Comparison of ENCODE assay signal across 28 cellular contexts in the genomic region with DNA sequence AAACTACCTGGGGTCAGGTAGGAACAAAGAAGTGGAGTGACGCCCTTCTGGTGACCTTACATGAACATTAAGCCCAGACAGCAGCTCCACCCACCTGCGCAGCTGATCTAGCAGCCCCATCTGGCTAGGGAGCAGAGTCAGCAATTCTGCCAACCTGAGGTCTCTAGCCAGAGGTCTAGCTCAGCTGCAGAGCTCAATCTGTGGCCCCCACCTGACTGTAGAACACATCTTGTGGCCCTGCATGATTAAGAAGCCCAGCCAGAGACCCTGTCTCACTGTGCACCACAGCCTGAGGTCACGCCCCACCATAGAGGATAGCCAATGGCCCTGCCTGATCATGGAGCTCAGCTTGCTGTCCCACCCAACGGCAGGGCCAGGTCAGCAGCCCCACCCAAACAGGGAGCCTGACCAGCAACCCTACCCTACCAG. TPM values are rescaled to one million over a fixed set of nuclear protein-coding genes. Genes with fewer than 3 reads are reported as not detected.
A peak's percentile ranks its signal among the peaks of the same experiment; 100 is the strongest.
DNase-seq lines count a peak whose midpoint lies in the region; ATAC-seq, FAIRE-seq and TF ChIP-seq lines count a peak whose summit lies in the region.
"Had no signal": no experiment of that assay in that cellular context is flagged by ENCODE, and none has a peak within 500 bp of the region (broad histone marks: within the 10 kb centered on the region; RNA-seq: fewer than 3 reads in every experiment).

No MANE protein-coding gene starts in this region.

- no peak for TF ChIP-seq POLR2A in K562 (conservative IDR thresholded peaks at IDR 0.05)

- H3K27me3 Mint-ChIP-seq in activated CD4-positive, alpha-beta T cell treated with anti-CD3 and anti-CD28 coated beads, Interleukin-2, amount 10 ng/mL, durations not matched to agents 24 days and 14 days = peaks cover 2% of the 10 kb centered on the region
- H3K27me3 Mint-ChIP-seq: CD4-positive, alpha-beta T cell had no signal

- H3K9me3 Mint-ChIP-seq in activated CD4-positive, alpha-beta T cell treated with anti-CD3 and anti-CD28 coated beads, Interleukin-2, amount 10 ng/mL, durations not matched to agents 24 days and 14 days = no peaks in the 10 kb centered on the region
- no peaks in the 10 kb centered on the region for H3K9me3 Mint-ChIP-seq in stimulated activated effector memory CD8-positive, alpha-beta T cell treated with anti-CD3 and anti-CD28 coated beads, Interleukin-12 subunit alpha, Interleukin-12 subunit beta, amount 100 ng/mL, for 72 hours
- H3K9me3 Mint-ChIP-seq: GM23338 had no signal

- BruUV-seq in K562 (replicated peaks; lab: Mats Ljungman, UMichigan) = no TSS peak

- H3K27ac Mint-ChIP-seq in activated CD4-positive, alpha-beta T cell treated with anti-CD3 and anti-CD28 coated beads, Interleukin-2, amount 10 ng/mL, durations not matched to agents 24 days and 14 days = no peak overlapping the region
- H3K27ac Mint-ChIP-seq in stimulated activated effector memory CD8-positive, alpha-beta T cell treated with anti-CD3 and anti-CD28 coated beads, Interleukin-12 subunit alpha, Interleukin-12 subunit beta, amount 100 ng/mL, for 72 hours = no peak overlapping the region
- H3K27ac Mint-ChIP-seq: CD4-positive, alpha-beta T cell; GM23338 had no signal

- peak; percentile 98 for ATAC-seq in K562
- peak; percentile 11 for ATAC-seq in stimulated activated effector memory CD8-positive, alpha-beta T cell treated with anti-CD3 and anti-CD28 coated beads, Interleukin-12 subunit alpha, Interleukin-12 subunit beta, amount 100 ng/mL, for 72 hours
- ATAC-seq: GM23338 had no signal

- CTCF ChIA-PET in K562 (lab: Yijun Ruan, JAX; ENCODE audit: low intra/inter-chr PET ratio) = no interaction called here

- peak overlapping the region; percentile 3 for H2AFZ ChIP-seq in K562 (ENCODE audit: low read depth, low read length)
- H2AFZ ChIP-seq: GM23338 had no signal

- H3K27me3 ChIP-seq in K562 (ENCODE audit: control insufficient read depth in 2 of 2, insufficient read depth in 2 of 2, low read length in 2 of 2) (no peaks in the 10 kb centered on the region), MG63 (no peaks in the 10 kb centered on the region)
- H3K27me3 ChIP-seq: BLaER1, Peyer's patch, SJCRH30 had no signal

- TF ChIP-seq CTCF in K562 (IDR thresholded peaks at IDR 0.05 in 2 of 3, conservative IDR thresholded peaks at IDR 0.05 in 1 of 3; ENCODE audit: insufficient read depth in 2 of 3, low read depth in 1 of 3, low read length in 3 of 3) = no peak

- FAIRE-seq in K562 (lab: Jason Lieb, UNC) = peak; percentile 91
- FAIRE-seq: GM12891 had no signal

- TF ChIP-seq EP300 in K562 (IDR thresholded peaks at IDR 0.05; ENCODE audit: low read length) = peak; percentile 38; the same call in 1 of the 2 replicates

- H3K4me3 ChIP-seq in K562 (no peak overlapping the region), MG63 (no peak overlapping the region)
- H3K4me3 ChIP-seq: BLaER1, GM23338, Peyer's patch, SJCRH30 had no signal

- no peaks in the 10 kb centered on the region for H3K79me2 ChIP-seq in K562 (ENCODE audit: control insufficient read depth, insufficient read depth, low read length)

- POLR2A ChIA-PET in K562 (lab: Yijun Ruan, JAX) = interaction anchor here (0.7 to 1.4 kb wide), 3 partner anchors 12 to 23 kb away, joined by 4 to 6 read pairs (median 4); a partner anchor contains a TSS

- 12% methylated on average over 4 of the region's 4 CpGs for WGBS in K562 (ENCODE audit: insufficient coverage, low coverage, missing lambda C conversion rate)

- no peak for TF ChIP-seq RAD21 in K562 (CRISPR knock-in tag; conservative IDR thresholded peaks at IDR 0.05 in 1 of 2, IDR thresholded peaks at IDR 0.05 in 1 of 2)

- H3K27ac ChIP-seq in K562 (ENCODE audit: extremely low read depth, low read depth, low read length) = no peak overlapping the region; the same call in 1 of the 3 replicates
- H3K27ac ChIP-seq: BLaER1, Peyer's patch, SJCRH30 had no signal

- H3K36me3 Mint-ChIP-seq in activated CD4-positive, alpha-beta T cell treated with anti-CD3 and anti-CD28 coated beads, Interleukin-2, amount 10 ng/mL, durations not matched to agents 24 days and 14 days (ENCODE audit: low read depth) = peaks cover 1% of the 10 kb centered on the region
- no peaks in the 10 kb centered on the region for H3K36me3 Mint-ChIP-seq in stimulated activated effector memory CD8-positive, alpha-beta T cell treated with anti-CD3 and anti-CD28 coated beads, Interleukin-12 subunit alpha, Interleukin-12 subunit beta, amount 100 ng/mL, for 72 hours

- DNase-seq in activated CD4-positive, alpha-beta T cell treated with anti-CD3 and anti-CD28 coated beads, Interleukin-2, amount 10 ng/mL, durations not matched to agents 24 days and 14 days = peak; percentile 45
- no peak for DNase-seq in activated CD4-positive, alpha-beta T cell treated with anti-CD3 and anti-CD28 coated beads, Interleukin-2, amount 50 U/mL, for 48 hours
- DNase-seq in NCI-H2171 (lab: John Stamatoyannopoulos, UW) = peak; percentile 18
- peak; percentile 57 to 83 (median 74) for DNase-seq in K562 (ENCODE audit: extremely low read depth in 1 of 4, low spot score in 3 of 4)
- DNase-seq in stimulated activated effector memory CD8-positive, alpha-beta T cell treated with anti-CD3 and anti-CD28 coated beads, Interleukin-12 subunit alpha, Interleukin-12 subunit beta, amount 100 ng/mL, for 72 hours (ENCODE audit: low spot score in 2 of 2) = no peak
- DNase-seq in MG63 = no peak
- DNase-seq in H4 (ENCODE audit: low spot score) = no peak
- DNase-seq: ACHN; CD4-positive, alpha-beta T cell; COR-L47; DMS 273 treated with DMSO at 0.1 percent for 48 hours; HCEC 1CT; IMR-90; Kasumi-1; NCI-H1048; NCI-H1417 treated with DMSO at 0.1 percent for 48 hours; NCI-H187; NCI-H226; NCI-H524; Peyer's patch; SJCRH30; T-helper 1 cell had no signal

- H3K36me3 ChIP-seq in K562 (ENCODE audit: control insufficient read depth, insufficient read depth, low read length) = no peaks in the 10 kb centered on the region
- H3K36me3 ChIP-seq in MG63 = no peaks in the 10 kb centered on the region
- H3K36me3 ChIP-seq: BLaER1, Peyer's patch, SJCRH30 had no signal

- H4K20me1 ChIP-seq in K562 (replicated peaks; ENCODE audit: control insufficient read depth, insufficient read depth, low read length) = no peaks in the 10 kb centered on the region
- H4K20me1 ChIP-seq: BLaER1 had no signal

- peak overlapping the region; percentile 55 for H3K4me2 ChIP-seq in K562 (ENCODE audit: insufficient read depth, low read length)
- H3K4me2 ChIP-seq: BLaER1, GM23338 had no signal

- intact Hi-C loops in activated CD4-positive, alpha-beta T cell treated with anti-CD3 and anti-CD28 coated beads, Interleukin-2, amount 10 ng/mL, durations not matched to agents 24 days and 14 days (cut with micrococcal nuclease) = loop anchor here (10.0 kb wide), 1 partner anchor 47 kb away; no protein-coding TSS in a partner anchor
- intact Hi-C loops in K562 (cut with micrococcal nuclease) = no loop called here

- no peaks in the 10 kb centered on the region for H3K9me1 ChIP-seq in K562 (ENCODE audit: control insufficient read depth, insufficient read depth, low read length)

- in situ Hi-C loops in K562 (cut with MboI) = no loop called here

- no peaks in the 10 kb centered on the region for H3K4me1 Mint-ChIP-seq in activated CD4-positive, alpha-beta T cell treated with anti-CD3 and anti-CD28 coated beads, Interleukin-2, amount 10 ng/mL, durations not matched to agents 24 days and 14 days
- no peaks in the 10 kb centered on the region for H3K4me1 Mint-ChIP-seq in stimulated activated effector memory CD8-positive, alpha-beta T cell treated with anti-CD3 and anti-CD28 coated beads, Interleukin-12 subunit alpha, Interleukin-12 subunit beta, amount 100 ng/mL, for 72 hours
- H3K4me1 Mint-ChIP-seq: GM23338 had no signal

- peak overlapping the region in 1 of 2 experiments; percentile 4; a peak in 1 of 4 replicates for H3K9ac ChIP-seq in K562 (ENCODE audit: insufficient read depth in 1 of 2, low read depth in 2 of 2, low read length in 2 of 2)
- H3K9ac ChIP-seq: BLaER1 had no signal

- peaks cover 10 to 13% of the 10 kb centered on the region in 2 experiments; a peak in 4 of 5 replicates for H3K4me1 ChIP-seq in K562 (replicated peaks in 1 of 2; ENCODE audit: control insufficient read depth in 2 of 2, insufficient read depth in 2 of 2, low read length in 2 of 2)
- H3K4me1 ChIP-seq: BLaER1, Peyer's patch, SJCRH30 had no signal

- H3K4me3 Mint-ChIP-seq in activated CD4-positive, alpha-beta T cell treated with anti-CD3 and anti-CD28 coated beads, Interleukin-2, amount 10 ng/mL, durations not matched to agents 24 days and 14 days = no peak overlapping the region
- no peak overlapping the region for H3K4me3 Mint-ChIP-seq in stimulated activated effector memory CD8-positive, alpha-beta T cell treated with anti-CD3 and anti-CD28 coated beads, Interleukin-12 subunit alpha, Interleukin-12 subunit beta, amount 100 ng/mL, for 72 hours
- H3K4me3 Mint-ChIP-seq: CD4-positive, alpha-beta T cell; GM23338 had no signal

- no peaks in the 10 kb centered on the region; the same call in 1 of the 2 replicates for H3K9me3 ChIP-seq in K562 (replicated peaks; ENCODE audit: control insufficient read depth, insufficient read depth, low read depth, low read length)
- no peaks in the 10 kb centered on the region for H3K9me3 ChIP-seq in MG63
- H3K9me3 ChIP-seq: Peyer's patch had no signal

RNA-seq across cellular contexts. Expression of gene HIGD1C, which starts 50.6 kb away (rescaled TPM):
- not detected in 2 replicates for total RNA-seq in activated CD4-positive, alpha-beta T cell treated with anti-CD3 and anti-CD28 coated beads, Interleukin-2, amount 10 ng/mL, durations not matched to agents 24 days and 14 days
- not detected in 2 replicates for total RNA-seq in K562 (2011; cell fraction: chromatin; rRNA removed; ENCODE audit: low replicate concordance)
- not detected in 2 replicates for total RNA-seq in K562 (2011; cell fraction: nucleolus; rRNA removed)
- not detected in 2 replicates for total RNA-seq in K562 (2011; cell fraction: nucleoplasm; rRNA removed)
- total RNA-seq in K562 (2014; rRNA removed) = not detected in 2 replicates
- total RNA-seq in K562 (2014; rRNA removed; fragmentation: Illumina TruSeq; extraction: Trizol) = not detected in 2 replicates
- total RNA-seq in K562 (2015; rRNA removed; fragmentation: Illumina TruSeq; extraction: Trizol) = not detected in 2 replicates
- not detected in 2 replicates for total RNA-seq in K562 (2021)
- polyA plus RNA-seq in K562 (2011; rRNA removed) = not detected in 2 replicates
- polyA plus RNA-seq in K562 (2011; cell fraction: cytosol; rRNA removed) = not detected in 2 replicates
- not detected in 2 replicates for polyA plus RNA-seq in K562 (2011; cell fraction: nucleus; rRNA removed)
- polyA plus RNA-seq in K562 (2012) = not detected in 2 replicates
- not detected in 2 replicates for polyA plus RNA-seq in K562 (2014; fragmentation: Illumina TruSeq; extraction: Trizol)
- polyA plus RNA-seq in K562 (2014; fragmentation: Nextera tagmentation; extraction: Ambion mirVana) = not detected
- not detected in 2 replicates for polyA plus RNA-seq in K562 (2014; rRNA removed)
- polyA minus RNA-seq in K562 (2011; rRNA and poly(A)+ RNA removed) = not detected in 2 replicates
- not detected in 2 replicates for polyA minus RNA-seq in K562 (2011; cell fraction: cytosol; rRNA and poly(A)+ RNA removed)
- polyA minus RNA-seq in K562 (2011; cell fraction: nucleus; rRNA and poly(A)+ RNA removed) = not detected in 2 replicates
- not detected in 2 replicates for total RNA-seq in MG63 (2014; rRNA removed; shearing (Covaris generic); ENCODE audit: low replicate concordance)
- not detected in 2 replicates for total RNA-seq in H4 (2014; rRNA removed; shearing (Covaris generic))
- total RNA-seq: CD4-positive, alpha-beta T cell; G401; GM23338; HT1080; IMR-90; MCF 10A; Peyer's patch; SJCRH30 had no signal
- polyA plus RNA-seq: GM23338, IMR-90 had no signal

RNA-seq across cellular contexts. Expression of gene TMPRSS12, which starts 59.0 kb away (rescaled TPM):
- total RNA-seq in activated CD4-positive, alpha-beta T cell treated with anti-CD3 and anti-CD28 coated beads, Interleukin-2, amount 10 ng/mL, durations not matched to agents 24 days and 14 days = not detected in 2 replicates
- total RNA-seq in K562 (2011; cell fraction: chromatin; rRNA removed; ENCODE audit: low replicate concordance) = not detected in 2 replicates
- total RNA-seq in K562 (2011; cell fraction: nucleolus; rRNA removed) = not detected in 2 replicates
- not detected in 2 replicates for total RNA-seq in K562 (2011; cell fraction: nucleoplasm; rRNA removed)
- total RNA-seq in K562 (2014; rRNA removed) (not detected in 2 replicates), K562 (2014; rRNA removed; fragmentation: Illumina TruSeq; extraction: Trizol) (not detected in 2 replicates), K562 (2015; rRNA removed; fragmentation: Illumina TruSeq; extraction: Trizol) (not detected in 2 replicates), K562 (2021) (not detected in 2 replicates)
- polyA plus RNA-seq in K562 (2011; rRNA removed) (not detected in 2 replicates), K562 (2014; fragmentation: Illumina TruSeq; extraction: Trizol) (not detected in 2 replicates), K562 (2014; fragmentation: Nextera tagmentation; extraction: Ambion mirVana) (under 1 TPM in 1 of 2 experiments, not detected in 1; 0.04 TPM), K562 (2014; rRNA removed) (not detected in 2 replicates)
- not detected in 2 replicates for polyA plus RNA-seq in K562 (2011; cell fraction: cytosol; rRNA removed)
- not detected in 2 replicates for polyA plus RNA-seq in K562 (2011; cell fraction: nucleus; rRNA removed)
- polyA plus RNA-seq in K562 (2012) = not detected in 2 replicates
- not detected in 2 replicates for polyA minus RNA-seq in K562 (2011; rRNA and poly(A)+ RNA removed)
- polyA minus RNA-seq in K562 (2011; cell fraction: cytosol; rRNA and poly(A)+ RNA removed) = not detected in 2 replicates
- not detected in 2 replicates for polyA minus RNA-seq in K562 (2011; cell fraction: nucleus; rRNA and poly(A)+ RNA removed)
- not detected in 2 replicates for total RNA-seq in MG63 (2014; rRNA removed; shearing (Covaris generic); ENCODE audit: low replicate concordance)
- total RNA-seq in H4 (2014; rRNA removed; shearing (Covaris generic)) = not detected in 2 replicates
- total RNA-seq: CD4-positive, alpha-beta T cell; G401; GM23338; HT1080; IMR-90; MCF 10A; Peyer's patch; SJCRH30 had no signal
- polyA plus RNA-seq: GM23338, IMR-90 had no signal

Comparison
In these comparisons a context has a peak if more than half of its experiments do, and no peak if none do; other contexts are left out.
1. DNase-seq: peak in activated CD4-positive, alpha-beta T cell treated with anti-CD3 and anti-CD28 coated beads, Interleukin-2, amount 10 ng/mL, durations not matched to agents 24 days and 14 days (single experiment), NCI-H2171 (single experiment) and K562 (4 of 4); none in activated CD4-positive, alpha-beta T cell treated with anti-CD3 and anti-CD28 coated beads, Interleukin-2, amount 50 U/mL, for 48 hours (0 of 2), stimulated activated effector memory CD8-positive, alpha-beta T cell treated with anti-CD3 and anti-CD28 coated beads, Interleukin-12 subunit alpha, Interleukin-12 subunit beta, amount 100 ng/mL, for 72 hours (0 of 2), MG63 (single experiment) and H4 (single experiment).